ENCODE assay signal across 1 cellular context in genomic region chr19:56393119-56394012, GRCh38.
TF ChIP-seq lines count a peak whose summit lies in the region.

Gene ZNF582 (minus strand): TSS chr19:56393534. CDS start chr19:56391752, 1,782 bp downstream.

TF ChIP-seq in H1, 55 proteins besides CTCF, POLR2A, EP300 and RAD21 (continued from another document):
- TF ChIP-seq CHD7 (IDR thresholded peaks at IDR 0.05; ENCODE audit: insufficient replicate concordance, low read length), result no peak
- no peak for TF ChIP-seq FOSL1 (IDR thresholded peaks at IDR 0.05; ENCODE audit: insufficient read depth, low read depth, low read length)
- peak; percentile 61; the same call in 1 of the 2 replicates for TF ChIP-seq RBBP5 (IDR thresholded peaks at IDR 0.05; ENCODE audit: borderline replicate concordance, low read depth, low read length)
- TF ChIP-seq ASH2L (IDR thresholded peaks at IDR 0.05; ENCODE audit: low read length), result peak; percentile 47
- no peak for TF ChIP-seq CTBP2 (IDR thresholded peaks at IDR 0.05; ENCODE audit: borderline replicate concordance, insufficient read depth, insufficient read length, low read length)
- 0 out of 2 replicates have a peak, but pooled peaks have one; percentile 49 for TF ChIP-seq CEBPB (IDR thresholded peaks at IDR 0.05; ENCODE audit: low read depth, low read length)
- peak; percentile 94 for TF ChIP-seq POLR2AphosphoS5 (IDR thresholded peaks at IDR 0.05; ENCODE audit: low read depth, low read length)
- peak; percentile 81 for TF ChIP-seq ATF3 (IDR thresholded peaks at IDR 0.05; ENCODE audit: insufficient read depth, low read depth, low read length)
- TF ChIP-seq ATF2 (IDR thresholded peaks at IDR 0.05; ENCODE audit: low read length), result 0 out of 2 replicates have a peak, but pooled peaks have one; percentile 62
- TF ChIP-seq SAP30 (IDR thresholded peaks at IDR 0.05; ENCODE audit: insufficient read depth, insufficient replicate concordance, low read length), result peak; percentile 44
- TF ChIP-seq CREB1 (IDR thresholded peaks at IDR 0.05), result peak; percentile 51; the same call in 1 of the 2 replicates
- TF ChIP-seq RNF2 (IDR thresholded peaks at IDR 0.05; ENCODE audit: borderline replicate concordance, low read depth, low read length, missing control alignments, poor library complexity, severe bottlenecking), result no peak
- no peak for TF ChIP-seq JUND (IDR thresholded peaks at IDR 0.05; ENCODE audit: low read length)
- TF ChIP-seq KDM5A (IDR thresholded peaks at IDR 0.05; ENCODE audit: low read length), result peak; percentile 55; the same call in 1 of the 2 replicates
- TF ChIP-seq PHF8 (conservative IDR thresholded peaks at IDR 0.05; ENCODE audit: low read depth, low read length), result peak; percentile 99
- 0 out of 2 replicates have a peak, but pooled peaks have one; percentile 54 for TF ChIP-seq TCF12 (IDR thresholded peaks at IDR 0.05; ENCODE audit: low read depth, low read length)
- 0 out of 2 replicates have a peak, but pooled peaks have one; percentile 4 for TF ChIP-seq SRF (IDR thresholded peaks at IDR 0.05; ENCODE audit: low read depth, low read length)
- no peak for TF ChIP-seq BCL11A (IDR thresholded peaks at IDR 0.05; ENCODE audit: low read depth in 2 of 2, low read length in 2 of 2)
- 0 out of 2 replicates have a peak, but pooled peaks have one; percentile 24 for TF ChIP-seq GABPA (IDR thresholded peaks at IDR 0.05; ENCODE audit: borderline replicate concordance, insufficient read depth, low read length)
- TF ChIP-seq BRCA1 (IDR thresholded peaks at IDR 0.05; ENCODE audit: low read depth, low read length), result peak; percentile 93
- no peak for TF ChIP-seq SUZ12 (IDR thresholded peaks at IDR 0.05; ENCODE audit: low read length)
- no peak for TF ChIP-seq CHD1 (IDR thresholded peaks at IDR 0.05; ENCODE audit: low read depth, low read length)
- peak; percentile 76 for TF ChIP-seq TBP (IDR thresholded peaks at IDR 0.05; ENCODE audit: low read depth, low read length)
- TF ChIP-seq TAF7 (optimal IDR thresholded peaks at IDR 0.05; ENCODE audit: borderline replicate concordance, low read depth, low read length), result peak; percentile 68
- peak; percentile 89 for TF ChIP-seq KDM4A (IDR thresholded peaks at IDR 0.05; ENCODE audit: low read depth, low read length, severe bottlenecking)
- TF ChIP-seq KDM1A (IDR thresholded peaks at IDR 0.05; ENCODE audit: borderline replicate concordance, low read length), result peak; percentile 63; the same call in 1 of the 2 replicates
- TF ChIP-seq TAF1 (IDR thresholded peaks at IDR 0.05; ENCODE audit: low read depth, low read length), result peak; percentile 92
- TF ChIP-seq HDAC2 (IDR thresholded peaks at IDR 0.05; ENCODE audit: borderline replicate concordance in 1 of 2, low read depth in 2 of 2, low read length in 2 of 2), result 0 out of 4 replicates have a peak, but pooled peaks of 1 of the 2 experiments have one; percentile 35
- TF ChIP-seq NRF1 (IDR thresholded peaks at IDR 0.05; ENCODE audit: low read depth, low read length), result peak; percentile 50
- no peak for TF ChIP-seq SP2 (IDR thresholded peaks at IDR 0.05; ENCODE audit: low read length)
- TF ChIP-seq CHD2 (IDR thresholded peaks at IDR 0.05; ENCODE audit: low read length), result peak; percentile 99
- no peak for TF ChIP-seq BACH1 (IDR thresholded peaks at IDR 0.05; ENCODE audit: low read length)
- TF ChIP-seq TEAD4 (IDR thresholded peaks at IDR 0.05; ENCODE audit: low read depth, low read length), result no peak
- peak; percentile 67; the same call in 1 of the 2 replicates for TF ChIP-seq MAX (IDR thresholded peaks at IDR 0.05)
- no peak for TF ChIP-seq MAFK (IDR thresholded peaks at IDR 0.05; ENCODE audit: low read depth, low read length)
- TF ChIP-seq SIX5 (IDR thresholded peaks at IDR 0.05; ENCODE audit: low read depth, low read length), result peak; percentile 87
- no peak; the same call in 1 of the 2 replicates for TF ChIP-seq GTF2F1 (IDR thresholded peaks at IDR 0.05; ENCODE audit: borderline replicate concordance, low read depth, low read length)
- no peak for TF ChIP-seq RXRA (IDR thresholded peaks at IDR 0.05; ENCODE audit: insufficient read depth, low read depth, low read length)
- no peak for TF ChIP-seq SP1 (IDR thresholded peaks at IDR 0.05; ENCODE audit: low read depth, low read length)
- peak; percentile 2 for TF ChIP-seq NANOG (IDR thresholded peaks at IDR 0.05; ENCODE audit: insufficient read depth, low read depth, low read length, poor library complexity, severe bottlenecking)
TF ChIP-seq in H1: peak in this region for 26.
